Comparison of ENCODE assay signal across 9 cellular contexts in genomic region chr13:24747248-24748151, GRCh38. TPM values are rescaled to one million over a fixed set of nuclear protein-coding genes. Genes with fewer than 3 reads are reported as not detected.
DNase-seq lines count a peak whose midpoint lies in the region; ATAC-seq, FAIRE-seq and TF ChIP-seq lines count a peak whose summit lies in the region.
"Had no signal": no experiment of that assay in that cellular context is flagged by ENCODE, and none has a peak within 500 bp of the region (broad histone marks: within the 10 kb centered on the region; RNA-seq: fewer than 3 reads in every experiment).

No MANE protein-coding gene starts in this region.

- in situ Hi-C loops in GM12878 (cut with MboI): no loop called here

- H3K9me3 Mint-ChIP-seq in Calu3 (ENCODE audit: low read depth, unreplicated experiment) (no peaks in the 10 kb centered on the region), memory B cell (no peaks in the 10 kb centered on the region)

- H3K27me3 Mint-ChIP-seq in Calu3 (ENCODE audit: unreplicated experiment): peaks cover 86% of the 10 kb centered on the region
- H3K27me3 Mint-ChIP-seq in memory B cell: peaks cover 19% of the 10 kb centered on the region

- SMC1A ChIA-PET in GM12878 (lab: Charles Lee; ENCODE audit: uncharacterized antibody, unreplicated experiment): no interaction called here

- RAD21 ChIA-PET in GM12878 (lab: Charles Lee; ENCODE audit: unreplicated experiment): no interaction called here

- H3K4me1 Mint-ChIP-seq in Calu3 (ENCODE audit: low read depth, unreplicated experiment) (no peaks in the 10 kb centered on the region), memory B cell (peaks cover 6% of the 10 kb centered on the region)

- intact Hi-C loops in Calu3 (cut with micrococcal nuclease; ENCODE audit: unreplicated experiment): no loop called here
- intact Hi-C loops in GM12878 (cut with micrococcal nuclease; ENCODE audit: unreplicated experiment): loop anchor here (10.0 kb wide), 1 partner anchor 247 kb away; no protein-coding TSS in a partner anchor

- no peaks in the 10 kb centered on the region for H4K20me1 ChIP-seq in GM12878 (ENCODE audit: control insufficient read depth, insufficient read depth)

- TF ChIP-seq RAD21 in GM12878 (IDR thresholded peaks at IDR 0.05; ENCODE audit: insufficient read depth, low read depth, low read length): no peak

- H3K79me2 ChIP-seq in GM12878 (ENCODE audit: control insufficient read depth, insufficient read depth, low read length): no peaks in the 10 kb centered on the region

- TF ChIP-seq POLR2A in GM12878 (IDR thresholded peaks at IDR 0.05; ENCODE audit: low read depth, low read length): no peak

- peak overlapping the region; percentile 43 for H3K4me2 ChIP-seq in GM12878 (ENCODE audit: control insufficient read depth, insufficient read depth)

- ATAC-seq in GM12878 (peak; percentile 38), memory B cell (ENCODE audit: low read depth) (no peak), GM19328 (IDR thresholded peaks at IDR 0.05; ENCODE audit: unreplicated experiment) (no peak), HG02759 (IDR thresholded peaks at IDR 0.05; ENCODE audit: unreplicated experiment) (no peak)

- TF ChIP-seq CTCF in Calu3 (IDR thresholded peaks at IDR 0.05; ENCODE audit: unreplicated experiment): no peak
- no peak for TF ChIP-seq CTCF in LNCaP clone FGC (IDR thresholded peaks at IDR 0.05; ENCODE audit: control insufficient read depth, extremely low read depth, insufficient read depth)
- TF ChIP-seq CTCF in GM12878 (IDR thresholded peaks at IDR 0.05 in 2 of 3, conservative IDR thresholded peaks at IDR 0.05 in 1 of 3; ENCODE audit: control insufficient read depth in 2 of 3, extremely low read depth in 1 of 3, insufficient read depth in 1 of 3, low read depth in 3 of 3, low read length in 3 of 3): no peak

- no peak overlapping the region for H3K27ac ChIP-seq in GM12878 (ENCODE audit: control insufficient read depth, insufficient read depth)

- BruUV-seq in Calu3 (replicated peaks; lab: Mats Ljungman, UMichigan) (no TSS peak), GM12878 (replicated peaks; lab: Mats Ljungman, UMichigan) (no TSS peak)

- CTCF ChIA-PET in Calu3 (lab: Charles Lee) (no interaction called here), GM12878 (lab: Yijun Ruan, JAX) (interaction anchor here (1.1 kb wide), 1 partner anchor 38 kb away, joined by 4 read pairs; no protein-coding TSS in a partner anchor)

- TF ChIP-seq EP300 in GM12878 (IDR thresholded peaks at IDR 0.05; ENCODE audit: borderline replicate concordance in 1 of 2, control insufficient read depth in 1 of 2, low read depth in 2 of 2, low read length in 2 of 2): no peak

- WGBS in GM12878 (ENCODE audit: insufficient coverage, insufficient replicate concordance, low lambda C conversion rate, missing lambda C conversion rate): 13% methylated on average over 65 of the region's 68 CpGs

- peak; percentile 22 for DNase-seq in Calu3
- no peak for DNase-seq in LNCaP clone FGC (ENCODE audit: low read depth)
- DNase-seq in GM12878 (ENCODE audit: low read depth, low spot score): no peak
- no peak for DNase-seq in memory B cell (ENCODE audit: low spot score in 2 of 2)
- DNase-seq in A172 (ENCODE audit: low spot score): no peak
- no peak for DNase-seq in NCI-H446 (lab: John Stamatoyannopoulos, UW)

- no peaks in the 10 kb centered on the region for H3K36me3 ChIP-seq in GM12878 (ENCODE audit: control insufficient read depth in 2 of 2, insufficient read depth in 2 of 2, low read length in 1 of 2)

- H3K4me3 Mint-ChIP-seq in Calu3 (ENCODE audit: low read depth, unreplicated experiment) (peak overlapping the region; percentile 74), memory B cell (peak overlapping the region; percentile 58)

- H3K9me3 ChIP-seq in GM12878 (replicated peaks; ENCODE audit: control insufficient read depth, insufficient read depth, low read length): no peaks in the 10 kb centered on the region

- H3K27me3 ChIP-seq in GM12878 (replicated peaks in 1 of 2; ENCODE audit: control insufficient read depth in 2 of 2, insufficient read depth in 2 of 2, low read length in 1 of 2): peaks cover 10 to 24% of the 10 kb centered on the region in 2 experiments

- H3K36me3 Mint-ChIP-seq in Calu3 (ENCODE audit: insufficient read depth, unreplicated experiment) (peaks cover 4% of the 10 kb centered on the region), memory B cell (no peaks in the 10 kb centered on the region)

- peak overlapping the region; percentile 36 for H3K4me3 ChIP-seq in LNCaP clone FGC (ENCODE audit: low read depth, low read length)
- peak overlapping the region; percentile 30; the same call in 1 of the 2 replicates for H3K4me3 ChIP-seq in GM12878

- H3K27ac Mint-ChIP-seq in Calu3 (ENCODE audit: unreplicated experiment) (no peak overlapping the region), memory B cell (no peak overlapping the region)

- H2AFZ ChIP-seq in GM12878 (ENCODE audit: control insufficient read depth, low read depth, low read length): no peak overlapping the region

- no peak overlapping the region for H3K9ac ChIP-seq in GM12878 (ENCODE audit: control insufficient read depth, insufficient read depth, low read length)

- POLR2A ChIA-PET in GM12878 (lab: Charles Lee): no interaction called here

- no peak for FAIRE-seq in GM12878 (lab: Jason Lieb, UNC)

- no peaks in the 10 kb centered on the region for H3K4me1 ChIP-seq in GM12878 (ENCODE audit: control insufficient read depth, insufficient read depth, low read length)

TF ChIP-seq in GM12878, 131 proteins besides CTCF, POLR2A, EP300 and RAD21:
- TF ChIP-seq HDAC6 (IDR thresholded peaks at IDR 0.05; ENCODE audit: unreplicated experiment) (peak; percentile 89), HDAC2 (IDR thresholded peaks at IDR 0.05) (no peak)
TF ChIP-seq in GM12878: peak in this region for 1.

RNA-seq across cellular contexts. Expression of gene RNF17, which starts 16.5 kb away (rescaled TPM):
- total RNA-seq in Calu3 (2022) (not detected in 2 replicates), GM12878 (2014; rRNA removed) (not detected in 2 replicates), GM12878 (2014; rRNA removed; fragmentation: Illumina TruSeq; extraction: Trizol) (not detected in 2 replicates), GM12878 (2021) (not detected in 2 replicates)
- not detected in 2 replicates for total RNA-seq in GM12878 (2013; cell fraction: nucleolus; rRNA removed)
- polyA plus RNA-seq in GM12878 (2011; ENCODE audit: low read depth): not detected
- polyA plus RNA-seq in GM12878 (2011; rRNA removed) (not detected in 2 replicates), GM12878 (2014; fragmentation: Illumina TruSeq; extraction: Trizol) (not detected in 2 replicates), GM12878 (2014; fragmentation: Nextera tagmentation; extraction: Ambion mirVana) (not detected), GM12878 (2014; rRNA removed) (not detected in 2 replicates), GM12878 (2016; fragmentation: Nextera tagmentation; extraction: Ambion mirVana) (not detected)
- not detected in 2 replicates for polyA plus RNA-seq in GM12878 (2011; cell fraction: cytosol; rRNA removed)
- polyA plus RNA-seq in GM12878 (2011; cell fraction: nucleus; rRNA removed): not detected in 2 replicates
- not detected in 2 replicates for polyA plus RNA-seq in GM12878 (2012)
- polyA minus RNA-seq in GM12878 (2011; rRNA and poly(A)+ RNA removed): not detected in 2 replicates
- not detected in 2 replicates for polyA minus RNA-seq in GM12878 (2011; cell fraction: cytosol; rRNA and poly(A)+ RNA removed)
- polyA minus RNA-seq in GM12878 (2011; cell fraction: nucleus; rRNA and poly(A)+ RNA removed): not detected in 2 replicates
- not detected in 2 replicates for total RNA-seq in A172 (2014; rRNA removed; shearing (Covaris generic))
- total RNA-seq: pulmonary artery endothelial cell had no signal
